ENCODE assay signal across 8 cellular contexts in genomic region chrX:87900320-87900908, GRCh38.
DNase-seq lines count a peak whose midpoint lies in the region; ATAC-seq and TF ChIP-seq lines count a peak whose summit lies in the region.

No MANE protein-coding gene starts in this region.

- in situ Hi-C loops in GM13977 (cut with MboI; ENCODE audit: low pct_unique_long_range_greater_than_20kb, low sequenced_read_pairs, unreplicated experiment), result no loop called here

- intact Hi-C loops in left colon (cut with DNase I, micrococcal nuclease), result no loop called here
- intact Hi-C loops in Calu3 (cut with micrococcal nuclease; ENCODE audit: unreplicated experiment), result no loop called here

- TF ChIP-seq CTCF in GM13977 (IDR thresholded peaks at IDR 0.05; ENCODE audit: extremely low read depth, insufficient read depth, missing control alignments), result no peak
- no peak for TF ChIP-seq CTCF in Calu3 (IDR thresholded peaks at IDR 0.05; ENCODE audit: unreplicated experiment)

- H3K4me3 Mint-ChIP-seq in Calu3 (ENCODE audit: low read depth, unreplicated experiment), result no peak overlapping the region

- H3K27me3 Mint-ChIP-seq in Calu3 (ENCODE audit: unreplicated experiment), result no peaks in the 10 kb centered on the region

- H3K36me3 Mint-ChIP-seq in Calu3 (ENCODE audit: insufficient read depth, unreplicated experiment), result no peaks in the 10 kb centered on the region

- H3K27ac Mint-ChIP-seq in Calu3 (ENCODE audit: unreplicated experiment), result no peak overlapping the region

- H3K9me3 Mint-ChIP-seq in Calu3 (ENCODE audit: low read depth, unreplicated experiment), result no peaks in the 10 kb centered on the region

- peak; percentile 79 for ATAC-seq in GM18508 (IDR thresholded peaks at IDR 0.05; ENCODE audit: insufficient read depth, unreplicated experiment)
- peak; percentile 62 for ATAC-seq in GM21526 (IDR thresholded peaks at IDR 0.05; ENCODE audit: low FRiP score, unreplicated experiment)
- peak; percentile 79 for ATAC-seq in HG03565 (IDR thresholded peaks at IDR 0.05; ENCODE audit: unreplicated experiment)
- no peak for ATAC-seq in left colon

- no peaks in the 10 kb centered on the region for H3K4me1 Mint-ChIP-seq in Calu3 (ENCODE audit: low read depth, unreplicated experiment)

- BruUV-seq in Calu3 (replicated peaks; lab: Mats Ljungman, UMichigan), result no TSS peak

- CTCF ChIA-PET in Calu3 (lab: Charles Lee), result interaction anchor here (0.6 kb wide), 2 partner anchors 18 to 339 kb away, joined by 4 read pairs; no protein-coding TSS in a partner anchor

- peak; percentile 10 for DNase-seq in effector CD4-positive, alpha-beta T cell
- no peak for DNase-seq in GM13977 (ENCODE audit: low spot score)
- DNase-seq in NCI-H2227 (lab: John Stamatoyannopoulos, UW; ENCODE audit: unreplicated experiment), result no peak
- DNase-seq in left colon, result no peak
- no peak for DNase-seq in Calu3
